39 cellular contexts compared by ENCODE assay signal in the genomic region with DNA sequence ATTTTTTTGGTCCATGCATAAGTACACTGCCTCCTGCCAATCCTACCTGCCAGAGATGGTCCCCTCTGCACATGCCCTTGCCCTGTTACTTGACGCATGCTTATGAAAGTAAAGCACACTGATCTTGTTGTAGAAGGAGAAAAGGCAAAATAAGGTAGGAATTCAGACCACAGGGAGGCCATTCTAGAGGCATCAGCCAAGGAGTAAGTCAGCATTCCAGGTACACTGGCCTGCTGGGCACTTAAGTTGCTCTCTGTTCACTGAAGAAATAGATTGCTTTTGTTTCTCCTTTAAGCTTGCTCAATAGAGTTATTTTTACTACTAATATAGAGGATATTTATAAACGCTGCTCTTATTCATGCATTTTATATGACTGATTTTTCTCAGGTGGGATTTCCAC.
"Had no signal": no experiment of that assay in that cellular context is flagged by ENCODE, and none has a peak within 500 bp of the region (broad histone marks: within the 10 kb centered on the region; RNA-seq: fewer than 3 reads in every experiment).

No MANE protein-coding gene starts in this region.

- H3K36me3 Mint-ChIP-seq: activated CD8-positive, alpha-beta memory T cell treated with anti-CD3 and anti-CD28 coated beads, Interleukin-2, amount 10 ng/mL, durations not matched to agents 7 days and 5 days; activated naive CD4-positive, alpha-beta T cell treated with anti-CD3 and anti-CD28 coated beads, Interleukin-2, amount 10 ng/mL, durations not matched to agents 7 days and 5 days; activated naive CD4-positive, alpha-beta T cell treated with anti-CD3 and anti-CD28 coated beads, Interleukin-2, amount 50 U/mL, for 24 hours; activated naive CD8-positive, alpha-beta T cell; activated naive CD8-positive, alpha-beta T cell treated with anti-CD3 and anti-CD28 coated beads, Interleukin-2, amount 10 ng/mL, durations not matched to agents 7 days and 5 days; brain had no signal

- H3K4me1 ChIP-seq: ascending aorta had no signal

- H3K4me3 ChIP-seq: ascending aorta, cardiac muscle cell had no signal

- DNase-seq: activated CD4-positive, alpha-beta memory T cell treated with anti-CD3 and anti-CD28 coated beads, Interleukin-2, amount 10 ng/mL, durations not matched to agents 7 days and 5 days; activated CD4-positive, alpha-beta T cell treated with anti-CD3 and anti-CD28 coated beads for 1 hour; activated CD4-positive, alpha-beta T cell treated with anti-CD3 and anti-CD28 coated beads for 36 hours; activated CD4-positive, alpha-beta T cell treated with anti-CD3 and anti-CD28 coated beads for 48 hours; activated CD4-positive, alpha-beta T cell treated with anti-CD3 and anti-CD28 coated beads, Interleukin-2, amount 10 ng/mL, durations not matched to agents 7 days and 5 days; activated CD4-positive, alpha-beta T cell treated with anti-CD3 and anti-CD28 coated beads, Interleukin-2, amount 50 U/mL, for 48 hours; activated CD4-positive, CD25-positive, alpha-beta regulatory T cell; activated CD8-positive, alpha-beta memory T cell treated with anti-CD3 and anti-CD28 coated beads for 24 hours; activated CD8-positive, alpha-beta memory T cell treated with anti-CD3 and anti-CD28 coated beads, Interleukin-2, amount 10 ng/mL, durations not matched to agents 7 days and 5 days; activated CD8-positive, alpha-beta memory T cell treated with anti-CD3 and anti-CD28 coated beads, Interleukin-2, amount 50 U/mL, for 48 hours; activated CD8-positive, alpha-beta T cell treated with anti-CD3 and anti-CD28 coated beads, Interleukin-2, amount 10 ng/mL, durations not matched to agents 7 days and 5 days; activated effector memory CD4-positive, alpha-beta T cell treated with Interleukin-2 at 50 U/mL for 16 hours; activated gamma-delta T cell; activated naive CD4-positive, alpha-beta T cell treated with anti-CD3 and anti-CD28 coated beads, Interleukin-2, amount 10 ng/mL, durations not matched to agents 7 days and 5 days; activated naive CD4-positive, alpha-beta T cell treated with Interleukin-2 at 50 U/mL for 16 hours; activated naive CD8-positive, alpha-beta T cell treated with anti-CD3 and anti-CD28 coated beads, Interleukin-2, amount 10 ng/mL, durations not matched to agents 7 days and 5 days; activated naive CD8-positive, alpha-beta T cell treated with anti-CD3 and anti-CD28 coated beads, Interleukin-2, amount 50 U/mL, for 24 hours; activated T-cell treated with anti-CD3 and anti-CD28 coated beads, Interleukin-2, amount 50 U/mL, for 24 hours; activated T-cell treated with anti-CD3 and anti-CD28 coated beads, Interleukin-2, amount 50 U/mL, for 48 hours; amygdala; anterior cingulate cortex; caudate nucleus; cerebellar nuclear complex; T-helper 1 cell; T-helper 2 cell; T-helper 9 cell had no signal

- H3K27ac Mint-ChIP-seq: activated CD4-positive, alpha-beta memory T cell treated with anti-CD3 and anti-CD28 coated beads, Interleukin-2, amount 10 ng/mL, durations not matched to agents 7 days and 5 days; activated CD4-positive, alpha-beta T cell treated with anti-CD3 and anti-CD28 coated beads for 36 hours; activated CD4-positive, alpha-beta T cell treated with anti-CD3 and anti-CD28 coated beads, Interleukin-2, amount 10 ng/mL, durations not matched to agents 7 days and 5 days; activated CD8-positive, alpha-beta memory T cell treated with anti-CD3 and anti-CD28 coated beads, Interleukin-2, amount 10 ng/mL, durations not matched to agents 7 days and 5 days; activated CD8-positive, alpha-beta T cell treated with anti-CD3 and anti-CD28 coated beads, Interleukin-2, amount 10 ng/mL, durations not matched to agents 7 days and 5 days; activated naive CD4-positive, alpha-beta T cell treated with anti-CD3 and anti-CD28 coated beads, Interleukin-2, amount 10 ng/mL, durations not matched to agents 7 days and 5 days; activated naive CD4-positive, alpha-beta T cell treated with anti-CD3 and anti-CD28 coated beads, Interleukin-2, amount 50 U/mL, for 24 hours; activated naive CD8-positive, alpha-beta T cell; activated naive CD8-positive, alpha-beta T cell treated with anti-CD3 and anti-CD28 coated beads, Interleukin-2, amount 10 ng/mL, durations not matched to agents 7 days and 5 days; activated naive CD8-positive, alpha-beta T cell treated with anti-CD3 and anti-CD28 coated beads, Interleukin-2, amount 50 U/mL, for 24 hours; activated T-cell treated with anti-CD3 and anti-CD28 coated beads, Interleukin-2, amount 50 U/mL, for 24 hours; activated T-helper 2 cell treated with anti-CD3 and anti-CD28 coated beads, Interferon-gamma antibody, Interleukin-2, Interleukin-4, amounts not matched to agents 10 μg/mL and 5 μg/mL and 100 μg/mL, durations not matched to agents 14 hours and 24 hours and 36 hours; T-helper 1 cell treated with Interleukin-12 subunit alpha and Interleukin-12 subunit beta and Interleukin-4 antibody, amounts not matched to agents 30 μg/mL and 1 μg/mL, for 36 hours; T-helper 2 cell treated with Interferon-gamma antibody and Interleukin-4, amounts not matched to agents 5 μg/mL and 100 μg/mL, for 36 hours had no signal

- H3K27me3 ChIP-seq: ascending aorta had no signal

- H3K9me3 Mint-ChIP-seq: activated naive CD4-positive, alpha-beta T cell treated with anti-CD3 and anti-CD28 coated beads, Interleukin-2, amount 50 U/mL, for 24 hours; brain had no signal

- H3K9me3 ChIP-seq: ascending aorta had no signal

- ATAC-seq: activated CD4-positive, alpha-beta T cell treated with anti-CD3 and anti-CD28 coated beads for 36 hours; activated CD4-positive, CD25-positive, alpha-beta regulatory T cell treated with anti-CD3 and anti-CD28 coated beads, Interleukin-2, amount 50 U/mL, for 24 hours; activated CD8-positive, alpha-beta memory T cell treated with anti-CD3 and anti-CD28 coated beads, Interleukin-2, amount 10 ng/mL, durations not matched to agents 7 days and 5 days; activated CD8-positive, alpha-beta T cell treated with anti-CD3 and anti-CD28 coated beads, Interleukin-2, amount 10 ng/mL, durations not matched to agents 7 days and 5 days; activated naive CD8-positive, alpha-beta T cell treated with anti-CD3 and anti-CD28 coated beads, Interleukin-2, amount 50 U/mL, for 24 hours had no signal

- FAIRE-seq: bronchial epithelial cell, TTC549 had no signal

- H3K27ac ChIP-seq: ascending aorta, cardiac muscle cell, VCaP had no signal

- H3K4me3 Mint-ChIP-seq: activated CD4-positive, alpha-beta memory T cell treated with anti-CD3 and anti-CD28 coated beads, Interleukin-2, amount 10 ng/mL, durations not matched to agents 7 days and 5 days; activated CD4-positive, alpha-beta T cell treated with anti-CD3 and anti-CD28 coated beads for 36 hours; activated CD4-positive, alpha-beta T cell treated with anti-CD3 and anti-CD28 coated beads, Interleukin-2, amount 10 ng/mL, durations not matched to agents 7 days and 5 days; activated CD8-positive, alpha-beta memory T cell treated with anti-CD3 and anti-CD28 coated beads, Interleukin-2, amount 10 ng/mL, durations not matched to agents 7 days and 5 days; activated CD8-positive, alpha-beta T cell treated with anti-CD3 and anti-CD28 coated beads, Interleukin-2, amount 10 ng/mL, durations not matched to agents 7 days and 5 days; activated naive CD4-positive, alpha-beta T cell treated with anti-CD3 and anti-CD28 coated beads, Interleukin-2, amount 10 ng/mL, durations not matched to agents 7 days and 5 days; activated naive CD4-positive, alpha-beta T cell treated with anti-CD3 and anti-CD28 coated beads, Interleukin-2, amount 50 U/mL, for 24 hours; activated naive CD8-positive, alpha-beta T cell; activated naive CD8-positive, alpha-beta T cell treated with anti-CD3 and anti-CD28 coated beads, Interleukin-2, amount 10 ng/mL, durations not matched to agents 7 days and 5 days; activated naive CD8-positive, alpha-beta T cell treated with anti-CD3 and anti-CD28 coated beads, Interleukin-2, amount 50 U/mL, for 24 hours; activated T-cell treated with anti-CD3 and anti-CD28 coated beads, Interleukin-2, amount 50 U/mL, for 24 hours; brain; central memory CD8-positive, alpha-beta T cell; T-helper 1 cell treated with Interleukin-12 subunit alpha and Interleukin-12 subunit beta and Interleukin-4 antibody, amounts not matched to agents 30 μg/mL and 1 μg/mL, for 36 hours; T-helper 2 cell treated with Interferon-gamma antibody and Interleukin-4, amounts not matched to agents 5 μg/mL and 100 μg/mL, for 36 hours had no signal

- H3K4me1 Mint-ChIP-seq: activated CD4-positive, alpha-beta memory T cell treated with anti-CD3 and anti-CD28 coated beads, Interleukin-2, amount 10 ng/mL, durations not matched to agents 7 days and 5 days; activated CD4-positive, alpha-beta T cell treated with anti-CD3 and anti-CD28 coated beads for 36 hours; activated CD4-positive, alpha-beta T cell treated with anti-CD3 and anti-CD28 coated beads, Interleukin-2, amount 10 ng/mL, durations not matched to agents 7 days and 5 days; activated CD8-positive, alpha-beta memory T cell treated with anti-CD3 and anti-CD28 coated beads, Interleukin-2, amount 10 ng/mL, durations not matched to agents 7 days and 5 days; activated naive CD4-positive, alpha-beta T cell treated with anti-CD3 and anti-CD28 coated beads, Interleukin-2, amount 10 ng/mL, durations not matched to agents 7 days and 5 days; activated naive CD4-positive, alpha-beta T cell treated with anti-CD3 and anti-CD28 coated beads, Interleukin-2, amount 50 U/mL, for 24 hours; activated naive CD8-positive, alpha-beta T cell treated with anti-CD3 and anti-CD28 coated beads, Interleukin-2, amount 10 ng/mL, durations not matched to agents 7 days and 5 days; activated naive CD8-positive, alpha-beta T cell treated with anti-CD3 and anti-CD28 coated beads, Interleukin-2, amount 50 U/mL, for 24 hours; central memory CD8-positive, alpha-beta T cell had no signal

- H3K36me3 ChIP-seq: ascending aorta, cardiac muscle cell had no signal

- H3K27me3 Mint-ChIP-seq: activated CD4-positive, alpha-beta memory T cell treated with anti-CD3 and anti-CD28 coated beads, Interleukin-2, amount 10 ng/mL, durations not matched to agents 7 days and 5 days; activated CD4-positive, alpha-beta T cell treated with anti-CD3 and anti-CD28 coated beads for 36 hours; activated CD4-positive, alpha-beta T cell treated with anti-CD3 and anti-CD28 coated beads, Interleukin-2, amount 10 ng/mL, durations not matched to agents 7 days and 5 days; activated CD8-positive, alpha-beta memory T cell treated with anti-CD3 and anti-CD28 coated beads, Interleukin-2, amount 10 ng/mL, durations not matched to agents 7 days and 5 days; activated naive CD4-positive, alpha-beta T cell treated with anti-CD3 and anti-CD28 coated beads, Interleukin-2, amount 10 ng/mL, durations not matched to agents 7 days and 5 days; activated naive CD4-positive, alpha-beta T cell treated with anti-CD3 and anti-CD28 coated beads, Interleukin-2, amount 50 U/mL, for 24 hours; activated naive CD8-positive, alpha-beta T cell; activated naive CD8-positive, alpha-beta T cell treated with anti-CD3 and anti-CD28 coated beads, Interleukin-2, amount 10 ng/mL, durations not matched to agents 7 days and 5 days; activated naive CD8-positive, alpha-beta T cell treated with anti-CD3 and anti-CD28 coated beads, Interleukin-2, amount 50 U/mL, for 24 hours; activated T-cell treated with anti-CD3 and anti-CD28 coated beads, Interleukin-2, amount 50 U/mL, for 24 hours; central memory CD8-positive, alpha-beta T cell had no signal
